In genomic region chr12:77102123-77102522, GRCh38 we compare ENCODE assay signal across 1 cellular context.
TF ChIP-seq lines count a peak whose summit lies in the region.

No MANE protein-coding gene starts in this region.

TF ChIP-seq in K562, 482 proteins besides CTCF, POLR2A, EP300 and RAD21:
- TF ChIP-seq CEBPB (tag; IDR thresholded peaks at IDR 0.05), result peak; percentile 47
- no peak for TF ChIP-seq CEBPG (CRISPR knock-in tag; IDR thresholded peaks at IDR 0.05)
- TF ChIP-seq CEBPG (tag; conservative IDR thresholded peaks at IDR 0.05 in 1 of 2, IDR thresholded peaks at IDR 0.05 in 1 of 2), result peak; percentile 30 to 51; a peak in 2 of 4 replicates
- TF ChIP-seq POLR2G (IDR thresholded peaks at IDR 0.05; ENCODE audit: low read depth, low read length), result no peak
- no peak for TF ChIP-seq ZFX (CRISPR knock-in tag; IDR thresholded peaks at IDR 0.05)
